ENCODE assay signal across 20 cellular contexts in genomic region chr3:98954242-98954641, GRCh38. TPM values are rescaled to one million over a fixed set of nuclear protein-coding genes. Genes with fewer than 3 reads are reported as not detected.
A peak's percentile ranks its signal among the peaks of the same experiment; 100 is the strongest.
DNase-seq lines count a peak whose midpoint lies in the region; ATAC-seq and TF ChIP-seq lines count a peak whose summit lies in the region.
"Had no signal": no experiment of that assay in that cellular context is flagged by ENCODE, and none has a peak within 500 bp of the region (broad histone marks: within the 10 kb centered on the region; RNA-seq: fewer than 3 reads in every experiment).

No MANE protein-coding gene starts in this region.

- H3K27ac ChIP-seq in left ventricle myocardium inferior (replicated peaks), result no peak overlapping the region

- H3K9me3 ChIP-seq in left ventricle myocardium inferior (replicated peaks), result peaks cover 5% of the 10 kb centered on the region

- H3K4me1 ChIP-seq in left ventricle myocardium inferior, result no peaks in the 10 kb centered on the region

- H3K36me3 ChIP-seq in left ventricle myocardium inferior, result no peaks in the 10 kb centered on the region

- TF ChIP-seq CTCF in AG10803 (conservative IDR thresholded peaks at IDR 0.05; ENCODE audit: low read length), result no peak
- TF ChIP-seq CTCF in left ventricle myocardium inferior (IDR thresholded peaks at IDR 0.05; ENCODE audit: borderline replicate concordance), result no peak

- H3K4me3 ChIP-seq in AG10803 (ENCODE audit: low read length), result no peak overlapping the region
- no peak overlapping the region for H3K4me3 ChIP-seq in left ventricle myocardium inferior

- H3K27me3 ChIP-seq in left ventricle myocardium inferior (ENCODE audit: low read depth), result no peaks in the 10 kb centered on the region

- intact Hi-C loops in left ventricle myocardium inferior (cut with micrococcal nuclease), result no loop called here

- ATAC-seq in SK-N-SH treated with all-trans-retinoic acid at 6 μM for 48 hours, result peak; percentile 46
- ATAC-seq: HepG2, Panc1 had no signal

- DNase-seq in AG10803 (ENCODE audit: low read depth) (peak; percentile 70), HT1080 (ENCODE audit: low read depth) (peak; percentile 39), fibroblast of peridontal ligament (ENCODE audit: extremely low read depth) (peak; percentile 51), Kasumi-1 (lab: John Stamatoyannopoulos, UW) (no peak), SW480 (ENCODE audit: low spot score) (no peak), left ventricle myocardium inferior (no peak)
- no peak for DNase-seq in stimulated activated CD8-positive, alpha-beta memory T cell treated with anti-CD3 and anti-CD28 coated beads, Interleukin-4, amount 100 ng/mL, for 48 hours
- DNase-seq: Calu3; CD4-positive, CD25-positive, alpha-beta regulatory T cell; DMS79; GDM1; NCI-H1417; NCI-H1930; NCI-H2171 treated with DMSO at 0.1 percent for 48 hours; NCI-H510A; NCI-H82; SIG-M5 had no signal

TF ChIP-seq in SK-N-SH treated with all-trans-retinoic acid at 6 μM for 48 hours, 23 proteins besides CTCF, POLR2A, EP300 and RAD21:
- TF ChIP-seq ZNF565 (CRISPR knock-in tag; conservative IDR thresholded peaks at IDR 0.05; ENCODE audit: low read depth) (no peak), ZNF8 (CRISPR knock-in tag; IDR thresholded peaks at IDR 0.05) (no peak), ESRRG (CRISPR knock-in tag; IDR thresholded peaks at IDR 0.05) (no peak), CSDC2 (CRISPR knock-in tag; IDR thresholded peaks at IDR 0.05) (no peak), GLIS3 (CRISPR knock-in tag; IDR thresholded peaks at IDR 0.05) (no peak), RARB (CRISPR knock-in tag; IDR thresholded peaks at IDR 0.05) (no peak), BACH2 (CRISPR knock-in tag; IDR thresholded peaks at IDR 0.05; ENCODE audit: borderline replicate concordance) (no peak), SNAI2 (CRISPR knock-in tag; IDR thresholded peaks at IDR 0.05) (no peak), CSRNP3 (CRISPR knock-in tag; IDR thresholded peaks at IDR 0.05) (no peak), OSR1 (CRISPR knock-in tag; IDR thresholded peaks at IDR 0.05) (no peak), ZC3H10 (CRISPR knock-in tag; IDR thresholded peaks at IDR 0.05) (no peak), ZNF70 (CRISPR knock-in tag; IDR thresholded peaks at IDR 0.05) (no peak), POU6F1 (CRISPR knock-in tag; IDR thresholded peaks at IDR 0.05; ENCODE audit: borderline replicate concordance, low read depth) (no peak), TCF4 (CRISPR knock-in tag; IDR thresholded peaks at IDR 0.05; ENCODE audit: borderline replicate concordance) (no peak)

RNA-seq across cellular contexts. Expression of gene DCBLD2, which starts 52.7 kb away (rescaled TPM):
- 403 and 500 TPM in 2 replicates for total RNA-seq in HT1080 (2014; rRNA removed; shearing (Covaris generic))
- 361 and 462 TPM in 2 replicates for polyA plus RNA-seq in HT1080 (2015; cell fraction: cytosol; rRNA removed)
- 539 and 598 TPM in 2 replicates for polyA plus RNA-seq in HT1080 (2015; cell fraction: nucleus; rRNA removed)
- total RNA-seq in left ventricle myocardium inferior, result 33.7 TPM

Comparison
In these comparisons a context has a peak if more than half of its experiments do, and no peak if none do; other contexts are left out.
1. DNase-seq: peak in AG10803 (single experiment), HT1080 (single experiment) and fibroblast of peridontal ligament (single experiment); none in Kasumi-1 (0 of 2), SW480 (single experiment), left ventricle myocardium inferior (single experiment) and stimulated activated CD8-positive, alpha-beta memory T cell treated with anti-CD3 and anti-CD28 coated beads, Interleukin-4, amount 100 ng/mL, for 48 hours (single experiment).
2. RNA of gene DCBLD2, which starts 52.7 kb away (total RNA-seq): 403 to 500 TPM in HT1080; 33.7 TPM in left ventricle myocardium inferior (single experiment); every median in the first group is over 10 times any median in the second.